In the genomic region with DNA sequence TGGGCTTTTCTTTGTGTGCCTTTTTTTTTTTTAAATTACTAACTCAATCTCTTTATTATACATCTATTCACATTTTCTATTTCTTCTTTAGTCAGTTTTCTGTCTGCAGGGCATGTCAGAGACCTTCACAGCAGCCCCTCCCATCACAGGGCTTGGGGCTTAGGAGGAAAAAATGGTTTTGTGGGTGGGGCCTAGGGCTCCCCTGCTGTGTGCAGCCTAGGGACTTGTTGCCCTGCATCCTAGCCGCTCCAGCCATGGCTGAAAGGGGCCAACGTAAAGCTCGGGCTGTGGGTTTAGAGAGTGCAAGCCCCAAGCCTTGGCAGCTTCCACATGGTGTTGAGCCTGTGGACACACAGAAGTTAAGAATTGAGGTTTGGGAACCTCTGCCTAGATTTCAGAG, we compare ENCODE assay signal across 1 cellular context.
TF ChIP-seq lines count a peak whose summit lies in the region.

No MANE protein-coding gene starts in this region.

TF ChIP-seq in GM23338, 12 proteins besides CTCF, POLR2A, EP300 and RAD21 (continued from another document):
- TF ChIP-seq NANOG (IDR thresholded peaks at IDR 0.05; ENCODE audit: borderline replicate concordance) (no peak), STAT1 (IDR thresholded peaks at IDR 0.05; ENCODE audit: unreplicated experiment) (no peak), EZH2 (IDR thresholded peaks at IDR 0.05; ENCODE audit: low read depth, unreplicated experiment) (no peak), EZH2phosphoT487 (IDR thresholded peaks at IDR 0.05; ENCODE audit: unreplicated experiment) (no peak), POLR2AphosphoS5 (IDR thresholded peaks at IDR 0.05; ENCODE audit: low read depth) (no peak), JUNB (IDR thresholded peaks at IDR 0.05; ENCODE audit: unreplicated experiment) (no peak), ZNF331 (CRISPR knock-in tag; IDR thresholded peaks at IDR 0.05; ENCODE audit: low read depth) (no peak)
- TF ChIP-seq, protein P1, sequence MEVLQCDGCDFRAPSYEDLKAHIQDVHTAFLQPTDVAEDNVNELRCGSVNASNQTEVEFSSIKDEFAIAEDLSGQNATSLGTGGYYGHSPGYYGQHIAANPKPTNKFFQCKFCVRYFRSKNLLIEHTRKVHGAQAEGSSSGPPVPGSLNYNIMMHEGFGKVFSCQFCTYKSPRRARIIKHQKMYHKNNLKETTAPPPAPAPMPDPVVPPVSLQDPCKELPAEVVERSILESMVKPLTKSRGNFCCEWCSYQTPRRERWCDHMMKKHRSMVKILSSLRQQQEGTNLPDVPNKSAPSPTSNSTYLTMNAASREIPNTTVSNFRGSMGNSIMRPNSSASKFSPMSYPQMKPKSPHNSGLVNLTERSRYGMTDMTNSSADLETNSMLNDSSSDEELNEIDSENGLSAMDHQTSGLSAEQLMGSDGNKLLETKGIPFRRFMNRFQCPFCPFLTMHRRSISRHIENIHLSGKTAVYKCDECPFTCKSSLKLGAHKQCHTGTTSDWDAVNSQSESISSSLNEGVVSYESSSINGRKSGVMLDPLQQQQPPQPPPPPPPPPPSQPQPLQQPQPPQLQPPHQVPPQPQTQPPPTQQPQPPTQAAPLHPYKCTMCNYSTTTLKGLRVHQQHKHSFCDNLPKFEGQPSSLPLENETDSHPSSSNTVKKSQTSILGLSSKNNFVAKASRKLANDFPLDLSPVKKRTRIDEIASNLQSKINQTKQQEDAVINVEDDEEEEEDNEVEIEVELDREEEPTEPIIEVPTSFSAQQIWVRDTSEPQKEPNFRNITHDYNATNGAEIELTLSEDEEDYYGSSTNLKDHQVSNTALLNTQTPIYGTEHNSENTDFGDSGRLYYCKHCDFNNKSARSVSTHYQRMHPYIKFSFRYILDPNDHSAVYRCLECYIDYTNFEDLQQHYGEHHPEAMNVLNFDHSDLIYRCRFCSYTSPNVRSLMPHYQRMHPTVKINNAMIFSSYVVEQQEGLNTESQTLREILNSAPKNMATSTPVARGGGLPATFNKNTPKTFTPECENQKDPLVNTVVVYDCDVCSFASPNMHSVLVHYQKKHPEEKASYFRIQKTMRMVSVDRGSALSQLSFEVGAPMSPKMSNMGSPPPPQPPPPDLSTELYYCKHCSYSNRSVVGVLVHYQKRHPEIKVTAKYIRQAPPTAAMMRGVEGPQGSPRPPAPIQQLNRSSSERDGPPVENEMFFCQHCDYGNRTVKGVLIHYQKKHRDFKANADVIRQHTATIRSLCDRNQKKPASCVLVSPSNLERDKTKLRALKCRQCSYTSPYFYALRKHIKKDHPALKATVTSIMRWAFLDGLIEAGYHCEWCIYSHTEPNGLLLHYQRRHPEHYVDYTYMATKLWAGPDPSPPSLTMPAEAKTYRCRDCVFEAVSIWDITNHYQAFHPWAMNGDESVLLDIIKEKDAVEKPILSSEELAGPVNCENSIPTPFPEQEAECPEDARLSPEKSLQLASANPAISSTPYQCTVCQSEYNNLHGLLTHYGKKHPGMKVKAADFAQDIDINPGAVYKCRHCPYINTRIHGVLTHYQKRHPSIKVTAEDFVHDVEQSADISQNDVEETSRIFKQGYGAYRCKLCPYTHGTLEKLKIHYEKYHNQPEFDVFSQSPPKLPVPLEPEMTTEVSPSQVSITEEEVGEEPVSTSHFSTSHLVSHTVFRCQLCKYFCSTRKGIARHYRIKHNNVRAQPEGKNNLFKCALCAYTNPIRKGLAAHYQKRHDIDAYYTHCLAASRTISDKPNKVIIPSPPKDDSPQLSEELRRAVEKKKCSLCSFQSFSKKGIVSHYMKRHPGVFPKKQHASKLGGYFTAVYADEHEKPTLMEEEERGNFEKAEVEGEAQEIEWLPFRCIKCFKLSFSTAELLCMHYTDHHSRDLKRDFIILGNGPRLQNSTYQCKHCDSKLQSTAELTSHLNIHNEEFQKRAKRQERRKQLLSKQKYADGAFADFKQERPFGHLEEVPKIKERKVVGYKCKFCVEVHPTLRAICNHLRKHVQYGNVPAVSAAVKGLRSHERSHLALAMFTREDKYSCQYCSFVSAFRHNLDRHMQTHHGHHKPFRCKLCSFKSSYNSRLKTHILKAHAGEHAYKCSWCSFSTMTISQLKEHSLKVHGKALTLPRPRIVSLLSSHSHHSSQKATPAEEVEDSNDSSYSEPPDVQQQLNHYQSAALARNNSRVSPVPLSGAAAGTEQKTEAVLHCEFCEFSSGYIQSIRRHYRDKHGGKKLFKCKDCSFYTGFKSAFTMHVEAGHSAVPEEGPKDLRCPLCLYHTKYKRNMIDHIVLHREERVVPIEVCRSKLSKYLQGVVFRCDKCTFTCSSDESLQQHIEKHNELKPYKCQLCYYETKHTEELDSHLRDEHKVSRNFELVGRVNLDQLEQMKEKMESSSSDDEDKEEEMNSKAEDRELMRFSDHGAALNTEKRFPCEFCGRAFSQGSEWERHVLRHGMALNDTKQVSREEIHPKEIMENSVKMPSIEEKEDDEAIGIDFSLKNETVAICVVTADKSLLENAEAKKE (CRISPR knock-in tag; IDR thresholded peaks at IDR 0.05), result no peak
- TF ChIP-seq, protein P2, sequence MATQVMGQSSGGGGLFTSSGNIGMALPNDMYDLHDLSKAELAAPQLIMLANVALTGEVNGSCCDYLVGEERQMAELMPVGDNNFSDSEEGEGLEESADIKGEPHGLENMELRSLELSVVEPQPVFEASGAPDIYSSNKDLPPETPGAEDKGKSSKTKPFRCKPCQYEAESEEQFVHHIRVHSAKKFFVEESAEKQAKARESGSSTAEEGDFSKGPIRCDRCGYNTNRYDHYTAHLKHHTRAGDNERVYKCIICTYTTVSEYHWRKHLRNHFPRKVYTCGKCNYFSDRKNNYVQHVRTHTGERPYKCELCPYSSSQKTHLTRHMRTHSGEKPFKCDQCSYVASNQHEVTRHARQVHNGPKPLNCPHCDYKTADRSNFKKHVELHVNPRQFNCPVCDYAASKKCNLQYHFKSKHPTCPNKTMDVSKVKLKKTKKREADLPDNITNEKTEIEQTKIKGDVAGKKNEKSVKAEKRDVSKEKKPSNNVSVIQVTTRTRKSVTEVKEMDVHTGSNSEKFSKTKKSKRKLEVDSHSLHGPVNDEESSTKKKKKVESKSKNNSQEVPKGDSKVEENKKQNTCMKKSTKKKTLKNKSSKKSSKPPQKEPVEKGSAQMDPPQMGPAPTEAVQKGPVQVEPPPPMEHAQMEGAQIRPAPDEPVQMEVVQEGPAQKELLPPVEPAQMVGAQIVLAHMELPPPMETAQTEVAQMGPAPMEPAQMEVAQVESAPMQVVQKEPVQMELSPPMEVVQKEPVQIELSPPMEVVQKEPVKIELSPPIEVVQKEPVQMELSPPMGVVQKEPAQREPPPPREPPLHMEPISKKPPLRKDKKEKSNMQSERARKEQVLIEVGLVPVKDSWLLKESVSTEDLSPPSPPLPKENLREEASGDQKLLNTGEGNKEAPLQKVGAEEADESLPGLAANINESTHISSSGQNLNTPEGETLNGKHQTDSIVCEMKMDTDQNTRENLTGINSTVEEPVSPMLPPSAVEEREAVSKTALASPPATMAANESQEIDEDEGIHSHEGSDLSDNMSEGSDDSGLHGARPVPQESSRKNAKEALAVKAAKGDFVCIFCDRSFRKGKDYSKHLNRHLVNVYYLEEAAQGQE (IDR thresholded peaks at IDR 0.05; ENCODE audit: unreplicated experiment), result no peak
- TF ChIP-seq, protein P3, sequence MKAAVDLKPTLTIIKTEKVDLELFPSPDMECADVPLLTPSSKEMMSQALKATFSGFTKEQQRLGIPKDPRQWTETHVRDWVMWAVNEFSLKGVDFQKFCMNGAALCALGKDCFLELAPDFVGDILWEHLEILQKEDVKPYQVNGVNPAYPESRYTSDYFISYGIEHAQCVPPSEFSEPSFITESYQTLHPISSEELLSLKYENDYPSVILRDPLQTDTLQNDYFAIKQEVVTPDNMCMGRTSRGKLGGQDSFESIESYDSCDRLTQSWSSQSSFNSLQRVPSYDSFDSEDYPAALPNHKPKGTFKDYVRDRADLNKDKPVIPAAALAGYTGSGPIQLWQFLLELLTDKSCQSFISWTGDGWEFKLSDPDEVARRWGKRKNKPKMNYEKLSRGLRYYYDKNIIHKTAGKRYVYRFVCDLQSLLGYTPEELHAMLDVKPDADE (IDR thresholded peaks at IDR 0.05), result no peak
